ENCODE assay signal across 16 cellular contexts in genomic region chr7:1229956-1230355, GRCh38. TPM values are rescaled to one million over a fixed set of nuclear protein-coding genes. Genes with fewer than 3 reads are reported as not detected.
"Had no signal": no experiment of that assay in that cellular context is flagged by ENCODE, and none has a peak within 500 bp of the region (broad histone marks: within the 10 kb centered on the region; RNA-seq: fewer than 3 reads in every experiment).

No MANE protein-coding gene starts in this region.

- H3K27ac Mint-ChIP-seq: activated naive CD8-positive, alpha-beta T cell treated with anti-CD3 and anti-CD28 coated beads, Interleukin-2, amount 10 ng/mL, durations not matched to agents 7 days and 5 days had no signal

- H3K9me3 Mint-ChIP-seq: activated naive CD8-positive, alpha-beta T cell treated with anti-CD3 and anti-CD28 coated beads, Interleukin-2, amount 10 ng/mL, durations not matched to agents 7 days and 5 days; activated T-cell treated with anti-CD3 and anti-CD28 coated beads, Interleukin-2, amount 50 U/mL, for 72 hours; nephron had no signal

- H3K4me1 ChIP-seq: foreskin keratinocyte had no signal

- H3K4me3 Mint-ChIP-seq: activated naive CD8-positive, alpha-beta T cell treated with anti-CD3 and anti-CD28 coated beads, Interleukin-2, amount 10 ng/mL, durations not matched to agents 7 days and 5 days; activated T-cell treated with anti-CD3 and anti-CD28 coated beads, Interleukin-2, amount 50 U/mL, for 72 hours had no signal

- H3K36me3 Mint-ChIP-seq: activated naive CD8-positive, alpha-beta T cell treated with anti-CD3 and anti-CD28 coated beads, Interleukin-2, amount 10 ng/mL, durations not matched to agents 7 days and 5 days; brain had no signal

- ATAC-seq: activated T-cell treated with anti-CD3 and anti-CD28 coated beads, Interleukin-2, amount 50 U/mL, for 72 hours; foreskin keratinocyte; sciatic nerve; stimulated activated naive CD8-positive, alpha-beta T cell treated with anti-CD3 and anti-CD28 coated beads, Interleukin-15, Interleukin-2, amounts not matched to agents 100 U/mL and 50 U/mL, for 24 hours had no signal

- DNase-seq: activated CD4-positive, alpha-beta T cell treated with anti-CD3 and anti-CD28 coated beads for 4 hours; activated CD8-positive, alpha-beta memory T cell treated with anti-CD3 and anti-CD28 coated beads, Interleukin-2, amount 50 U/mL, for 48 hours; activated gamma-delta T cell treated with Interleukin-2 at 50 U/mL for 16 hours; activated naive CD8-positive, alpha-beta T cell treated with anti-CD3 and anti-CD28 coated beads, Interleukin-2, amount 10 ng/mL, durations not matched to agents 7 days and 5 days; activated T-cell treated with anti-CD3 and anti-CD28 coated beads, Interleukin-2, amount 50 U/mL, for 72 hours; central memory CD4-positive, alpha-beta T cell; cortex of kidney; effector CD8-positive, alpha-beta T cell; foreskin keratinocyte; stimulated activated naive CD8-positive, alpha-beta T cell treated with anti-CD3 and anti-CD28 coated beads, Interleukin-15, Interleukin-2, amounts not matched to agents 100 U/mL and 50 U/mL, for 24 hours; trophoblast cell had no signal

- H3K27ac ChIP-seq: foreskin keratinocyte had no signal

RNA-seq across cellular contexts. Expression of gene UNCX, which starts 2.7 kb away (rescaled TPM):
- total RNA-seq: activated naive CD8-positive, alpha-beta T cell treated with anti-CD3 and anti-CD28 coated beads, Interleukin-2, amount 10 ng/mL, durations not matched to agents 7 days and 5 days; activated T-cell treated with anti-CD3 and anti-CD28 coated beads, Interleukin-2, amount 50 U/mL, for 72 hours; foreskin keratinocyte; lower leg skin; osteocyte; sciatic nerve had no signal
